Comparison of ENCODE assay signal across 11 cellular contexts in the genomic region with DNA sequence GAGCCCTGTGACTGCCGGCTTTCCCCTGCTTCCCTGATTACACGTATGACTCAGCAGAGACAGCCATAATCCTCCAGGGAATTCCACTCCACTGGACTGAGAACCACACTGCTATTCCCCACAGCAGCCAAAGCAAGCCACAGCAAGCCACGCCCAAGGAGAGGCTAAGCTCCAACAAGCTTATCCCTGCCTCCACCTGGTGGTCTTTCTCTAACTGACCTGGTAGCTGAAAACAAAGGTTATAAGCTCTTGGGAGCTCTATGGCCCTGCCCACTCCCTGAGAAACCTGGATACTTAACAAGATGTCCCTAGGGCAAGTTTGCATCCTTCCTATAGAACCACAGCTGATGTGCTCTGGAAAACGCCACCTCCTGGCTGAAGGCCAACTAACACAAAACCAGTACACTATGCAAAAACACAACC.
DNase-seq lines count a peak whose midpoint lies in the region; ATAC-seq, FAIRE-seq and TF ChIP-seq lines count a peak whose summit lies in the region.
"Had no signal": no experiment of that assay in that cellular context is flagged by ENCODE, and none has a peak within 500 bp of the region (broad histone marks: within the 10 kb centered on the region; RNA-seq: fewer than 3 reads in every experiment).

No MANE protein-coding gene starts in this region.

- H3K27ac Mint-ChIP-seq in stimulated activated memory B cell treated with anti-CD40 and anti-IgM and Interleukin-4, amounts not matched to agents 10 μg/mL and 1 μg/mL and 100 μg/mL, for 72 hours: no peak overlapping the region
- H3K27ac Mint-ChIP-seq in naive thymus-derived CD8-positive, alpha-beta T cell: no peak overlapping the region
- H3K27ac Mint-ChIP-seq: activated T-cell treated with anti-CD3 and anti-CD28 coated beads, Interleukin-2, amount 50 U/mL, for 24 hours had no signal

- H3K9me3 ChIP-seq in NT2/D1 (ENCODE audit: insufficient read depth, low read length): no peaks in the 10 kb centered on the region; the same call in 1 of the 2 replicates
- no peaks in the 10 kb centered on the region for H3K9me3 ChIP-seq in H1 (ENCODE audit: insufficient read depth in 2 of 2, low read depth in 1 of 2, low read length in 1 of 2)
- H3K9me3 ChIP-seq: lower lobe of right lung had no signal

- H2BK5ac ChIP-seq in H1 (ENCODE audit: low read depth, low read length): no peak overlapping the region

- no peaks in the 10 kb centered on the region for H3K79me1 ChIP-seq in H1 (ENCODE audit: low read depth, low read length)

- peak; percentile 88 for FAIRE-seq in H1 (lab: Jason Lieb, UNC)

- peak overlapping the region; percentile 95 for H2AFZ ChIP-seq in H1 (ENCODE audit: low read length)

- H3K4ac ChIP-seq in H1 (replicated peaks; ENCODE audit: insufficient read length, low read depth, low read length): no peak overlapping the region

- H4K5ac ChIP-seq in H1 (ENCODE audit: insufficient read length, low read depth, low read length): no peak overlapping the region

- DNase-seq in HK-2 (ENCODE audit: unreplicated experiment): peak; percentile 63
- peak; percentile 35 for DNase-seq in NT2/D1 (ENCODE audit: low read depth, low spot score)
- peak; percentile 54 to 69 for DNase-seq in H1 (ENCODE audit: low read depth in 1 of 2, low spot score in 2 of 2)
- no peak for DNase-seq in naive thymus-derived CD8-positive, alpha-beta T cell
- no peak for DNase-seq in nucleus accumbens (lab: John Stamatoyannopoulos, UW)
- DNase-seq: activated T-cell treated with anti-CD3 and anti-CD28 coated beads, Interleukin-2, amount 50 U/mL, for 24 hours; lower lobe of right lung; NK-92 treated with Interleukin-12 subunit alpha and Interleukin-12 subunit beta, amount 100 ng/mL, for 24 hours had no signal

- peak; percentile 59 for TF ChIP-seq RAD21 in H1 (IDR thresholded peaks at IDR 0.05 in 1 of 2, conservative IDR thresholded peaks at IDR 0.05 in 1 of 2; ENCODE audit: low read depth in 2 of 2, low read length in 2 of 2)

- TF ChIP-seq EP300 in H1 (IDR thresholded peaks at IDR 0.05; ENCODE audit: borderline replicate concordance in 1 of 2, low read depth in 2 of 2, low read length in 2 of 2): no peak

- no peak overlapping the region for H2BK20ac ChIP-seq in H1 (ENCODE audit: low read length)

- H3K79me2 ChIP-seq in H1 (ENCODE audit: control insufficient read depth in 1 of 2, insufficient read depth in 2 of 2, low read length in 2 of 2): no peaks in the 10 kb centered on the region

- no peak for TF ChIP-seq POLR2A in H1 (IDR thresholded peaks at IDR 0.05; ENCODE audit: control extremely low read depth in 1 of 2, low read depth in 2 of 2, low read length in 2 of 2)

- no peaks in the 10 kb centered on the region for H3K23me2 ChIP-seq in H1 (ENCODE audit: low read depth, low read length)

- CTCF ChIA-PET in H1 (lab: Charles Lee; ENCODE audit: partially characterized antibody): interaction anchor here (0.6 to 1.9 kb wide), 23 partner anchors 9 to 1050 kb away, joined by 3 to 7 read pairs (median 3); no protein-coding TSS in a partner anchor

- 77% methylated on average over 4 of the region's 4 CpGs; no CpG with 5 or more reads in 1 of the 2 experiments for WGBS in H1 (ENCODE audit: extremely low coverage in 1 of 2, insufficient coverage in 1 of 2, insufficient read length in 1 of 2, insufficient replicate concordance in 2 of 2, low coverage in 1 of 2, low lambda C conversion rate in 2 of 2, missing lambda C conversion rate in 1 of 2), 2 experiments

- H3K9ac ChIP-seq in NT2/D1 (ENCODE audit: insufficient read length, low read depth) (no peak overlapping the region), H1 (replicated peaks in 1 of 4; ENCODE audit: extremely low read depth in 1 of 4, low read depth in 3 of 4, low read length in 3 of 4) (no peak overlapping the region)
- H3K9ac ChIP-seq: KMS-11 had no signal

- no peaks in the 10 kb centered on the region for H3K27me3 Mint-ChIP-seq in stimulated activated memory B cell treated with anti-CD40 and anti-IgM and Interleukin-4, amounts not matched to agents 10 μg/mL and 1 μg/mL and 100 μg/mL, for 72 hours
- H3K27me3 Mint-ChIP-seq in naive thymus-derived CD8-positive, alpha-beta T cell: no peaks in the 10 kb centered on the region
- H3K27me3 Mint-ChIP-seq: activated T-cell treated with anti-CD3 and anti-CD28 coated beads, Interleukin-2, amount 50 U/mL, for 24 hours had no signal

- no peak overlapping the region; the same call in 1 of the 2 replicates for H4K8ac ChIP-seq in H1 (ENCODE audit: extremely low read depth, insufficient read depth, low read length)

- ATAC-seq in stimulated activated memory B cell treated with anti-CD40 and anti-IgM and Interleukin-4, amounts not matched to agents 10 μg/mL and 1 μg/mL and 100 μg/mL, for 72 hours: peak; percentile 16
- ATAC-seq in naive thymus-derived CD8-positive, alpha-beta T cell: no peak
- no peak for ATAC-seq in HG02852 (IDR thresholded peaks at IDR 0.05; ENCODE audit: unreplicated experiment)
- ATAC-seq: lower lobe of right lung had no signal

- H4K91ac ChIP-seq in H1 (replicated peaks; ENCODE audit: insufficient read length, low read length): no peak overlapping the region

- no peaks in the 10 kb centered on the region for H3K4me1 ChIP-seq in NT2/D1 (ENCODE audit: insufficient read depth, insufficient read length)
- no peaks in the 10 kb centered on the region for H3K4me1 ChIP-seq in H1 (replicated peaks in 1 of 4; ENCODE audit: control insufficient read depth in 3 of 4, insufficient read depth in 4 of 4, low read length in 3 of 4)
- H3K4me1 ChIP-seq: lower lobe of right lung had no signal

- H3K56ac ChIP-seq in H1 (replicated peaks; ENCODE audit: insufficient read length, low read depth, low read length): no peak overlapping the region

- H3K27ac ChIP-seq in H1 (ENCODE audit: low read depth, low read length): no peak overlapping the region
- H3K27ac ChIP-seq: KMS-11, lower lobe of right lung had no signal

- H3K36me3 Mint-ChIP-seq in stimulated activated memory B cell treated with anti-CD40 and anti-IgM and Interleukin-4, amounts not matched to agents 10 μg/mL and 1 μg/mL and 100 μg/mL, for 72 hours: no peaks in the 10 kb centered on the region
- peaks cover 0 to 15% (median 0%) of the 10 kb centered on the region in 3 donors for H3K36me3 Mint-ChIP-seq in naive thymus-derived CD8-positive, alpha-beta T cell

- H3K14ac ChIP-seq in H1 (ENCODE audit: insufficient read length): no peak overlapping the region

- peak in 2 of 3 experiments; percentile 41 to 64; a peak in 2 of 4 replicates for TF ChIP-seq CTCF in H1 (IDR thresholded peaks at IDR 0.05; ENCODE audit: control extremely low read depth in 1 of 3, insufficient read depth in 1 of 3, low read depth in 1 of 3, low read length in 3 of 3)

- 0 out of 2 replicates have a peak overlapping the region, but pooled peaks have one; percentile 50 for H2BK12ac ChIP-seq in H1 (ENCODE audit: low read depth, low read length)

- H4K20me1 ChIP-seq in H1 (replicated peaks in 1 of 2; ENCODE audit: control insufficient read depth in 1 of 2, insufficient read depth in 2 of 2, low read length in 2 of 2): no peaks in the 10 kb centered on the region

- no peaks in the 10 kb centered on the region for H3K36me3 ChIP-seq in NT2/D1 (ENCODE audit: insufficient read depth, insufficient read length, low read length)
- no peaks in the 10 kb centered on the region for H3K36me3 ChIP-seq in H1 (ENCODE audit: control insufficient read depth in 2 of 4, insufficient read depth in 4 of 4, low read length in 3 of 4)
- H3K36me3 ChIP-seq: lower lobe of right lung had no signal

- H3K27me3 ChIP-seq in NT2/D1 (ENCODE audit: insufficient read depth, insufficient read length) (no peaks in the 10 kb centered on the region), H1 (replicated peaks in 1 of 4; ENCODE audit: control insufficient read depth in 3 of 4, extremely low read depth in 1 of 4, insufficient read depth in 3 of 4, low read length in 3 of 4) (no peaks in the 10 kb centered on the region)

- no peak overlapping the region for H3K18ac ChIP-seq in H1 (ENCODE audit: extremely low read depth, low read length)

- H3K4me1 Mint-ChIP-seq in stimulated activated memory B cell treated with anti-CD40 and anti-IgM and Interleukin-4, amounts not matched to agents 10 μg/mL and 1 μg/mL and 100 μg/mL, for 72 hours: no peaks in the 10 kb centered on the region
- no peaks in the 10 kb centered on the region for H3K4me1 Mint-ChIP-seq in naive thymus-derived CD8-positive, alpha-beta T cell

- H3K9me3 Mint-ChIP-seq in stimulated activated memory B cell treated with anti-CD40 and anti-IgM and Interleukin-4, amounts not matched to agents 10 μg/mL and 1 μg/mL and 100 μg/mL, for 72 hours: no peaks in the 10 kb centered on the region
- peaks cover 0 to 27% (median 15%) of the 10 kb centered on the region in 9 donors for H3K9me3 Mint-ChIP-seq in naive thymus-derived CD8-positive, alpha-beta T cell

- H3K4me3 ChIP-seq in NT2/D1 (ENCODE audit: insufficient read length, low read depth) (no peak overlapping the region), H1 (ENCODE audit: extremely low read depth in 1 of 4, insufficient read depth in 2 of 4, low read depth in 3 of 4, low read length in 4 of 4) (no peak overlapping the region)
- H3K4me3 ChIP-seq: lower lobe of right lung had no signal

- POLR2A ChIA-PET in H1 (lab: Charles Lee; ENCODE audit: partially characterized antibody): no interaction called here
- POLR2A ChIA-PET in naive thymus-derived CD8-positive, alpha-beta T cell (lab: Charles Lee): no interaction called here

- H2BK120ac ChIP-seq in H1 (replicated peaks; ENCODE audit: low read depth, low read length): no peak overlapping the region

- H3K4me2 ChIP-seq in H1 (ENCODE audit: insufficient read depth in 1 of 2, low read depth in 2 of 2, low read length in 2 of 2): no peak overlapping the region
- H3K4me2 ChIP-seq: KMS-11 had no signal

- no peak overlapping the region for H3K23ac ChIP-seq in H1 (ENCODE audit: insufficient read length)

- no peak overlapping the region for H2BK15ac ChIP-seq in H1 (ENCODE audit: low read length)

- H2AK5ac ChIP-seq in H1 (ENCODE audit: low read depth, low read length): no peak overlapping the region

- H3K4me3 Mint-ChIP-seq in stimulated activated memory B cell treated with anti-CD40 and anti-IgM and Interleukin-4, amounts not matched to agents 10 μg/mL and 1 μg/mL and 100 μg/mL, for 72 hours: no peak overlapping the region
- no peak overlapping the region for H3K4me3 Mint-ChIP-seq in naive thymus-derived CD8-positive, alpha-beta T cell
- H3K4me3 Mint-ChIP-seq: activated T-cell treated with anti-CD3 and anti-CD28 coated beads, Interleukin-2, amount 50 U/mL, for 24 hours had no signal

TF ChIP-seq in H1, 55 proteins besides CTCF, POLR2A, EP300 and RAD21:
- no peak for TF ChIP-seq TAF7 (optimal IDR thresholded peaks at IDR 0.05; ENCODE audit: borderline replicate concordance, low read depth, low read length)
- TF ChIP-seq YY1 (IDR thresholded peaks at IDR 0.05; ENCODE audit: low read depth, low read length): 0 out of 2 replicates have a peak, but pooled peaks have one; percentile 39
- no peak for TF ChIP-seq TAF1 (IDR thresholded peaks at IDR 0.05; ENCODE audit: low read depth, low read length)

Comparison
In these comparisons a context has a peak if more than half of its experiments do, and no peak if none do; other contexts are left out.
1. DNase-seq: peak in HK-2 (single experiment), NT2/D1 (single experiment) and H1 (2 of 2); none in naive thymus-derived CD8-positive, alpha-beta T cell (0 of 10) and nucleus accumbens (0 of 56).